Comparison of ENCODE assay signal across 8 cellular contexts in the genomic region with DNA sequence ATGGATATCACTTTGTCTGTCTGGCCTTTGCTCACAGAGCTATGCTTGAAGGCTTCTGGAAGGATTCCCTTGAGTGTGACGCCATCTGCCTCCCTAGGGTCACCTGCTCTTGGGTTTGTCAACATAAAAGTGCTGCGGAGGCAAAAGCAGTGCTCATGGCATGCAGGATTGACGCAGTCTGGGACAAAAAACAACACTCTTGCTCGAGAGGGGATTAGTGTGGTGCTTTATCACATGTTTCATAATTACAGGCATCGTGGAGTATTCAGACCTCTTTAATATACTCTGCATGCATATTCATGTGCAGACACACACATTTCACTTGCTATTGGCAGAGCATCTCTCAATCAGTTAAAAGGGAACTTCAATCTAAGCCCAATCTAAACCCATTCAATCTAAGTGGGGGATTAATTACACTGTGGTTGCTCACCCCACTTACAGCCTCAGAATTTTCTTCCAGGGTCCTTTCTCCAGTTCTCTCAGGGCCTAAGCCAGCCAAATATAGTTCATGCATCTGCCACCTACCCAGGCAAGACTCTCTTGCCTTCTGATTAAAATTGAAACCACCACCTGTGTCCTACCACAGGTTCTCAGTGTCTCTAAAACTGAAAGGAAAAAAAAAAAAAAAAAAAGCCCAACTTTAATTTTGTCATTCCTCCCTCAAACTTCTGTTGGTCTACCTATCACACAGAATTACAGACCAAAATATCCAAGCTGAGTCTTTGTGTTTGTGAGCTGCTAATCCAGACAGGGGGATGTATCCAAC.
DNase-seq lines count a peak whose midpoint lies in the region; ATAC-seq lines count a peak whose summit lies in the region.

No MANE protein-coding gene starts in this region.

- CTCF ChIA-PET in naive thymus-derived CD4-positive, alpha-beta T cell (lab: Charles Lee): interaction anchor here (0.6 kb wide), 1 partner anchor 14 kb away, joined by 3 read pairs; no protein-coding TSS in a partner anchor

- POLR2A ChIA-PET in naive thymus-derived CD4-positive, alpha-beta T cell (lab: Charles Lee): no interaction called here

- no peaks in the 10 kb centered on the region for H3K27me3 Mint-ChIP-seq in activated T-cell treated with anti-CD3 and anti-CD28 coated beads, Interleukin-2, amount 50 U/mL, for 4 hours (ENCODE audit: low read depth)
- no peaks in the 10 kb centered on the region for H3K27me3 Mint-ChIP-seq in naive thymus-derived CD4-positive, alpha-beta T cell

- peaks cover 40% of the 10 kb centered on the region for H3K4me1 Mint-ChIP-seq in activated T-cell treated with anti-CD3 and anti-CD28 coated beads, Interleukin-2, amount 50 U/mL, for 4 hours (ENCODE audit: low read depth)
- H3K4me1 Mint-ChIP-seq in naive thymus-derived CD4-positive, alpha-beta T cell: peaks cover 14 to 49% (median 39%) of the 10 kb centered on the region in 7 donors

- no peak for DNase-seq in activated T-cell treated with anti-CD3 and anti-CD28 coated beads, Interleukin-2, amount 50 U/mL, for 4 hours
- DNase-seq in activated T-cell treated with anti-CD3 and anti-CD28 coated beads for 4 hours (no peak), NCI-H82 (lab: John Stamatoyannopoulos, UW) (peak; percentile 54), NCI-H526 (lab: John Stamatoyannopoulos, UW) (no peak), LoVo (ENCODE audit: low spot score) (no peak)
- DNase-seq in naive thymus-derived CD4-positive, alpha-beta T cell: no peak
- no peak for DNase-seq in activated effector memory CD4-positive, alpha-beta T cell treated with Interleukin-2 at 50 U/mL for 16 hours

- no peaks in the 10 kb centered on the region for H3K9me3 Mint-ChIP-seq in activated T-cell treated with anti-CD3 and anti-CD28 coated beads, Interleukin-2, amount 50 U/mL, for 4 hours
- H3K9me3 Mint-ChIP-seq in naive thymus-derived CD4-positive, alpha-beta T cell: no peaks in the 10 kb centered on the region

- no peak overlapping the region for H3K4me3 Mint-ChIP-seq in activated T-cell treated with anti-CD3 and anti-CD28 coated beads, Interleukin-2, amount 50 U/mL, for 4 hours
- peak overlapping the region in 1 of 10 donors; percentile 27 for H3K4me3 Mint-ChIP-seq in naive thymus-derived CD4-positive, alpha-beta T cell

- H3K36me3 Mint-ChIP-seq in activated T-cell treated with anti-CD3 and anti-CD28 coated beads, Interleukin-2, amount 50 U/mL, for 4 hours (ENCODE audit: insufficient read depth): no peaks in the 10 kb centered on the region
- peaks cover 0 to 6% (median 0%) of the 10 kb centered on the region in 5 donors for H3K36me3 Mint-ChIP-seq in naive thymus-derived CD4-positive, alpha-beta T cell

- peaks cover 0 to 5% of the 10 kb centered on the region in 2 donors for H3K4me1 ChIP-seq in naive thymus-derived CD4-positive, alpha-beta T cell (ENCODE audit: control insufficient read depth in 2 of 2, insufficient read depth in 2 of 2, low read length in 2 of 2)

- no peaks in the 10 kb centered on the region for H3K9me3 ChIP-seq in naive thymus-derived CD4-positive, alpha-beta T cell (ENCODE audit: control insufficient read depth in 2 of 3, low read length in 3 of 3)

- ATAC-seq in activated T-cell treated with anti-CD3 and anti-CD28 coated beads, Interleukin-2, amount 50 U/mL, for 4 hours: peak; percentile 91 to 92
- ATAC-seq in HG02798 (IDR thresholded peaks at IDR 0.05; ENCODE audit: poor library complexity, unreplicated experiment): peak; percentile 75
- ATAC-seq in naive thymus-derived CD4-positive, alpha-beta T cell: peak; percentile 61

- peak overlapping the region in 4 of 9 donors; percentile 17 to 82 (median 62) for H3K27ac Mint-ChIP-seq in naive thymus-derived CD4-positive, alpha-beta T cell

- no peaks in the 10 kb centered on the region for H3K27me3 ChIP-seq in naive thymus-derived CD4-positive, alpha-beta T cell (ENCODE audit: control insufficient read depth in 2 of 2, insufficient read depth in 2 of 2, low read length in 2 of 2)

- no peak overlapping the region for H3K4me3 ChIP-seq in naive thymus-derived CD4-positive, alpha-beta T cell (ENCODE audit: low read length)

- H3K27ac ChIP-seq in naive thymus-derived CD4-positive, alpha-beta T cell (ENCODE audit: low read depth, low read length): no peak overlapping the region

- intact Hi-C loops in naive thymus-derived CD4-positive, alpha-beta T cell (cut with micrococcal nuclease): loop anchor here in 1 of 2 donors (1.0 to 2.0 kb wide), 4 partner anchors 9 to 31 kb away; no protein-coding TSS in a partner anchor

- no peaks in the 10 kb centered on the region for H3K36me3 ChIP-seq in naive thymus-derived CD4-positive, alpha-beta T cell (ENCODE audit: control insufficient read depth in 2 of 3, insufficient read depth in 3 of 3, low read length in 3 of 3)
